Comparison of ENCODE assay signal across 9 cellular contexts in genomic region chr18:8798996-8799395, GRCh38.
DNase-seq lines count a peak whose midpoint lies in the region; ATAC-seq and TF ChIP-seq lines count a peak whose summit lies in the region.
"Had no signal": no experiment of that assay in that cellular context is flagged by ENCODE, and none has a peak within 500 bp of the region (broad histone marks: within the 10 kb centered on the region; RNA-seq: fewer than 3 reads in every experiment).

No MANE protein-coding gene starts in this region.

- intact Hi-C loops in Panc1 (cut with micrococcal nuclease; ENCODE audit: unreplicated experiment) (loop anchor here (10.0 kb wide), 1 partner anchor 84 kb away; no protein-coding TSS in a partner anchor), left ventricle myocardium superior (cut with micrococcal nuclease) (no loop called here), testis (cut with DNase I; ENCODE audit: low total_unique reads) (no loop called here), dorsolateral prefrontal cortex (cut with DNase I) (loop anchor here in 1 of 2 donors (10.0 kb wide), 1 partner anchor 186 kb away; no protein-coding TSS in a partner anchor)

- H3K4me3 ChIP-seq in Panc1 (ENCODE audit: low read depth in 2 of 2, low read length in 2 of 2): no peak overlapping the region
- no peak overlapping the region for H3K4me3 ChIP-seq in testis
- no peak overlapping the region for H3K4me3 ChIP-seq in dorsolateral prefrontal cortex

- DNase-seq in NCI-H82 (lab: John Stamatoyannopoulos, UW) (peak; percentile 62), NCI-H82 treated with DMSO at 0.1 percent for 48 hours (lab: John Stamatoyannopoulos, UW; ENCODE audit: unreplicated experiment) (no peak), Panc1 (ENCODE audit: low read depth, low spot score) (no peak), left ventricle myocardium superior (peak; percentile 50), testis (peak; percentile 68), dorsolateral prefrontal cortex (no peak)
- DNase-seq: activated naive CD4-positive, alpha-beta T cell treated with anti-CD3 and anti-CD28 coated beads for 36 hours had no signal

- H3K9me3 ChIP-seq in Panc1 (ENCODE audit: control insufficient read depth, insufficient read depth, low read depth, low read length) (no peaks in the 10 kb centered on the region), testis (no peaks in the 10 kb centered on the region)

- ATAC-seq in Panc1 (no peak), left ventricle myocardium superior (peak; percentile 59), GM19397 (IDR thresholded peaks at IDR 0.05; ENCODE audit: unreplicated experiment) (no peak), GM19324 (IDR thresholded peaks at IDR 0.05; ENCODE audit: low FRiP score, unreplicated experiment) (no peak)

- CTCF ChIA-PET in Panc1 (lab: Charles Lee): no interaction called here

- 51 to 58% methylated on average over 7 to 11 of the region's 11 CpGs for WGBS in testis, 2 donors

- TF ChIP-seq CTCF in Panc1 (IDR thresholded peaks at IDR 0.05): no peak
- TF ChIP-seq CTCF in testis (IDR thresholded peaks at IDR 0.05): no peak
- no peak for TF ChIP-seq CTCF in dorsolateral prefrontal cortex (IDR thresholded peaks at IDR 0.05 in 54 of 56, conservative IDR thresholded peaks at IDR 0.05 in 2 of 56; ENCODE audit: low read depth in 1 of 56, partially characterized antibody in 56 of 56)

- in situ Hi-C loops in Panc1 (cut with HindIII; ENCODE audit: low pct_unique_long_range_greater_than_20kb, low sequenced_read_pairs): no loop called here

- no TSS peak for BruUV-seq in Panc1 (replicated peaks; lab: Mats Ljungman, UMichigan)

- peak overlapping the region; percentile 81 for H3K27ac ChIP-seq in Panc1 (ENCODE audit: low read length)
- peak overlapping the region; percentile 57 to 77 for H3K27ac ChIP-seq in testis
- H3K27ac ChIP-seq in dorsolateral prefrontal cortex: peak overlapping the region in 1 of 59 donors; percentile 72

- H3K4me1 ChIP-seq in Panc1 (ENCODE audit: control insufficient read depth, insufficient read depth, low read length) (peaks cover 56% of the 10 kb centered on the region), testis (peaks cover 37% of the 10 kb centered on the region)

- H3K36me3 ChIP-seq in Panc1 (ENCODE audit: control insufficient read depth, insufficient read depth, low read length): peaks cover 4% of the 10 kb centered on the region
- H3K36me3 ChIP-seq in testis (ENCODE audit: low read depth, missing control alignments): no peaks in the 10 kb centered on the region

- no peak for TF ChIP-seq POLR2A in testis (IDR thresholded peaks at IDR 0.05)

- POLR2A ChIA-PET in Panc1 (lab: Charles Lee): no interaction called here

- H3K27me3 ChIP-seq in Panc1 (ENCODE audit: control insufficient read depth, insufficient read depth, low read length) (no peaks in the 10 kb centered on the region), testis (no peaks in the 10 kb centered on the region), dorsolateral prefrontal cortex (no peaks in the 10 kb centered on the region)

Comparison
In these comparisons a context has a peak if more than half of its experiments do, and no peak if none do; other contexts are left out.
1. DNase-seq: peak in NCI-H82 (single experiment), left ventricle myocardium superior (single experiment) and testis (single experiment); none in NCI-H82 treated with DMSO at 0.1 percent for 48 hours (single experiment), Panc1 (single experiment) and dorsolateral prefrontal cortex (0 of 10).